ENCODE assay signal across 10 cellular contexts in genomic region chr10:47299989-47300931, GRCh38. TPM values are rescaled to one million over a fixed set of nuclear protein-coding genes. Genes with fewer than 3 reads are reported as not detected.
DNase-seq lines count a peak whose midpoint lies in the region; ATAC-seq and TF ChIP-seq lines count a peak whose summit lies in the region.
"Had no signal": no experiment of that assay in that cellular context is flagged by ENCODE, and none has a peak within 500 bp of the region (broad histone marks: within the 10 kb centered on the region; RNA-seq: fewer than 3 reads in every experiment).

A gene with protein sequence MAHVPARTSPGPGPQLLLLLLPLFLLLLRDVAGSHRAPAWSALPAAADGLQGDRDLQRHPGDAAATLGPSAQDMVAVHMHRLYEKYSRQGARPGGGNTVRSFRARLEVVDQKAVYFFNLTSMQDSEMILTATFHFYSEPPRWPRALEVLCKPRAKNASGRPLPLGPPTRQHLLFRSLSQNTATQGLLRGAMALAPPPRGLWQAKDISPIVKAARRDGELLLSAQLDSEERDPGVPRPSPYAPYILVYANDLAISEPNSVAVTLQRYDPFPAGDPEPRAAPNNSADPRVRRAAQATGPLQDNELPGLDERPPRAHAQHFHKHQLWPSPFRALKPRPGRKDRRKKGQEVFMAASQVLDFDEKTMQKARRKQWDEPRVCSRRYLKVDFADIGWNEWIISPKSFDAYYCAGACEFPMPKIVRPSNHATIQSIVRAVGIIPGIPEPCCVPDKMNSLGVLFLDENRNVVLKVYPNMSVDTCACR (plus strand): TSS chr10:47300197. CDS start chr10:47300652, 455 bp downstream.

- intact Hi-C loops in tibial artery (cut with DNase I; ENCODE audit: low total_unique reads) = no loop called here

- H3K36me3 ChIP-seq in tibial artery (no peaks in the 10 kb centered on the region), Karpas-422 (ENCODE audit: insufficient read depth, low read length) (no peaks in the 10 kb centered on the region)
- H3K36me3 ChIP-seq: BLaER1 had no signal

- H3K36me3 Mint-ChIP-seq in T-helper 2 cell treated with Interferon-gamma antibody and Interleukin-4, amounts not matched to agents 5 μg/mL and 100 μg/mL, for 36 hours (ENCODE audit: low read depth) = no peaks in the 10 kb centered on the region
- H3K36me3 Mint-ChIP-seq in mesothelial cell of epicardium = no peaks in the 10 kb centered on the region

- H3K27me3 ChIP-seq in tibial artery (peaks cover 0 to 34% of the 10 kb centered on the region in 2 donors), Karpas-422 (ENCODE audit: low read length) (no peaks in the 10 kb centered on the region)

- H3K9me2 ChIP-seq in Karpas-422 (replicated peaks; ENCODE audit: insufficient read depth, low read length) = no peaks in the 10 kb centered on the region

- H3K79me2 ChIP-seq in Karpas-422 (ENCODE audit: low read length) = no peaks in the 10 kb centered on the region

- H3K9ac ChIP-seq in Karpas-422 (ENCODE audit: low read length) = no peak within 1 kb of the TSS
- H3K9ac ChIP-seq: BLaER1 had no signal

- H3K27ac Mint-ChIP-seq in T-helper 2 cell treated with Interferon-gamma antibody and Interleukin-4, amounts not matched to agents 5 μg/mL and 100 μg/mL, for 36 hours = no peak within 1 kb of the TSS
- H3K27ac Mint-ChIP-seq in mesothelial cell of epicardium = no peak within 1 kb of the TSS

- H3K9me3 ChIP-seq in tibial artery (no peaks in the 10 kb centered on the region), Karpas-422 (ENCODE audit: low read length) (no peaks in the 10 kb centered on the region)

- H3K27me3 Mint-ChIP-seq in T-helper 2 cell treated with Interferon-gamma antibody and Interleukin-4, amounts not matched to agents 5 μg/mL and 100 μg/mL, for 36 hours (ENCODE audit: low read depth) = peaks cover 53% of the 10 kb centered on the region
- peaks cover 92% of the 10 kb centered on the region for H3K27me3 Mint-ChIP-seq in mesothelial cell of epicardium (ENCODE audit: low read depth)

- H3K4me1 ChIP-seq in tibial artery (peaks cover 0 to 40% (median 22%) of the 10 kb centered on the region in 4 donors), Karpas-422 (ENCODE audit: low read length) (no peaks in the 10 kb centered on the region)
- H3K4me1 ChIP-seq: BLaER1 had no signal

- no peak within 1 kb of the TSS for H2AFZ ChIP-seq in Karpas-422 (ENCODE audit: low read length)

- H3K9me3 Mint-ChIP-seq in T-helper 2 cell treated with Interferon-gamma antibody and Interleukin-4, amounts not matched to agents 5 μg/mL and 100 μg/mL, for 36 hours = no peaks in the 10 kb centered on the region
- no peaks in the 10 kb centered on the region for H3K9me3 Mint-ChIP-seq in mesothelial cell of epicardium

- peak within 1 kb of the TSS; percentile 58 for H3K4me3 Mint-ChIP-seq in T-helper 2 cell treated with Interferon-gamma antibody and Interleukin-4, amounts not matched to agents 5 μg/mL and 100 μg/mL, for 36 hours
- H3K4me3 Mint-ChIP-seq in mesothelial cell of epicardium = peak within 1 kb of the TSS; percentile 60

- H3K4me3 ChIP-seq in tibial artery = peak within 1 kb of the TSS; percentile 52 to 60
- no peak within 1 kb of the TSS for H3K4me3 ChIP-seq in Karpas-422 (ENCODE audit: low read length)
- H3K4me3 ChIP-seq: BLaER1 had no signal

- TF ChIP-seq CTCF in mesothelial cell of epicardium (IDR thresholded peaks at IDR 0.05; ENCODE audit: unreplicated experiment) (no peak), tibial artery (IDR thresholded peaks at IDR 0.05) (no peak), omental fat pad (IDR thresholded peaks at IDR 0.05) (no peak)

- no peak for ATAC-seq in omental fat pad (ENCODE audit: low FRiP score)

- H3K4me1 Mint-ChIP-seq in T-helper 2 cell treated with Interferon-gamma antibody and Interleukin-4, amounts not matched to agents 5 μg/mL and 100 μg/mL, for 36 hours (ENCODE audit: low read depth) = peaks cover 3% of the 10 kb centered on the region
- peaks cover 8% of the 10 kb centered on the region for H3K4me1 Mint-ChIP-seq in mesothelial cell of epicardium

- DNase-seq in T-helper 2 cell treated with Interferon-gamma antibody and Interleukin-4, amounts not matched to agents 5 μg/mL and 100 μg/mL, for 36 hours (ENCODE audit: low spot score) = no peak
- DNase-seq in T-helper 2 cell (no peak), cerebellum (ENCODE audit: low spot score) (no peak), mesothelial cell of epicardium (ENCODE audit: low spot score in 2 of 2, unreplicated experiment in 2 of 2) (no peak), tibial artery (no peak), substantia nigra (lab: John Stamatoyannopoulos, UW) (no peak), omental fat pad (ENCODE audit: low spot score) (no peak), Karpas-422 (no peak)
- DNase-seq: NCI-H510A treated with DMSO at 0.1 percent for 48 hours had no signal

- H3K27ac ChIP-seq in tibial artery (peak within 1 kb of the TSS; percentile 50 to 59), substantia nigra (ENCODE audit: low read depth, low read length, poor library complexity, severe bottlenecking) (no peak within 1 kb of the TSS), Karpas-422 (ENCODE audit: low read length) (no peak within 1 kb of the TSS)
- H3K27ac ChIP-seq: BLaER1 had no signal

- H4K20me1 ChIP-seq in Karpas-422 (ENCODE audit: insufficient read depth, low read depth, low read length) = no peaks in the 10 kb centered on the region
- H4K20me1 ChIP-seq: BLaER1 had no signal

- H3K4me2 ChIP-seq in Karpas-422 (ENCODE audit: low read depth, low read length, poor library complexity, severe bottlenecking) = no peak within 1 kb of the TSS
- H3K4me2 ChIP-seq: BLaER1 had no signal

RNA-seq across cellular contexts. Expression of the gene that starts here (rescaled TPM):
- total RNA-seq in cerebellum = 13.6 TPM
- total RNA-seq in mesothelial cell of epicardium = 1.7 to 2.1 TPM (median 1.8 TPM) in 3 replicates
- 1 to 10 TPM in 1 of 4 donors, under 1 TPM in 3; 0.48 to 2.4 (median 0.66) TPM for total RNA-seq in omental fat pad
- total RNA-seq in Karpas-422 (2014; rRNA removed; shearing (Covaris generic); ENCODE audit: low replicate concordance) = not detected in 2 replicates

Comparison
In these comparisons a context has a peak if more than half of its experiments do, and no peak if none do; other contexts are left out.
1. H3K27ac ChIP-seq: peak in tibial artery (2 of 2); none in substantia nigra (single experiment) and Karpas-422 (single experiment).